In the genomic region with DNA sequence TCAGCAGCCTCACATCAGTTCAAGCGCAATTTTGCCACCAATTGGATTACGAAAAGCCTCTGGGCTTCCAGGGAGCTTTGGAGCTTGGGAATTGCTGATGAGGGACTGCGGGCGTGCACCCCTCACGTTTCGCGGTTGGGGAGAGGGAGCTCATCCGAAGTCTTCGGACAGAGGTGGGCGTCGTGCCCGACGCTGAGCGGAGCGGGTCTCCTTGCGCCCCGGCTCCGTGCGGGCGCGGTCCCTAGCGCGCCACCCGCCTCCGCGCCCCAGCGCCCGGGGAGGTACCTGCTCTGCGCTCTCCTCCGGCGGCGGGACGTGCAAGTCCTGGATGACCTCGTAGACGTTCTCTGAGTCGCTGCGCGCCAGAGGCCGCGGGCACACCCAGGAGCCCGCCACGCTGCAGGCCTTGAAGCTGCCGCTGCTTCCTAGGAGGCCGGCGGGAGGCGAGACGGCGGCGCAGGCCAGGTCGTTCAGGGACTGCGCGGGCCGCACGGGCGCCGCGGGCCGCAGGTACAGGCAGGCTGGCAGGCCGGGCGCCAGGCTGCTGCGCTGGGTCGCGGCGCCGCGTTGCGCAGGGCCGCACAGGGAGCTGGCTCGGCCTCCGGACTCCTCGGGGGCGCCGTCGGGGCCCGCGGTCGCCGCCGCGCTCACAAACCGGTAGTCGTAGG, we compare ENCODE assay signal across 1 cellular context.
TF ChIP-seq lines count a peak whose summit lies in the region.

No MANE protein-coding gene starts in this region.

TF ChIP-seq in GM23338, 12 proteins besides CTCF, POLR2A, EP300 and RAD21:
- TF ChIP-seq, protein P1, sequence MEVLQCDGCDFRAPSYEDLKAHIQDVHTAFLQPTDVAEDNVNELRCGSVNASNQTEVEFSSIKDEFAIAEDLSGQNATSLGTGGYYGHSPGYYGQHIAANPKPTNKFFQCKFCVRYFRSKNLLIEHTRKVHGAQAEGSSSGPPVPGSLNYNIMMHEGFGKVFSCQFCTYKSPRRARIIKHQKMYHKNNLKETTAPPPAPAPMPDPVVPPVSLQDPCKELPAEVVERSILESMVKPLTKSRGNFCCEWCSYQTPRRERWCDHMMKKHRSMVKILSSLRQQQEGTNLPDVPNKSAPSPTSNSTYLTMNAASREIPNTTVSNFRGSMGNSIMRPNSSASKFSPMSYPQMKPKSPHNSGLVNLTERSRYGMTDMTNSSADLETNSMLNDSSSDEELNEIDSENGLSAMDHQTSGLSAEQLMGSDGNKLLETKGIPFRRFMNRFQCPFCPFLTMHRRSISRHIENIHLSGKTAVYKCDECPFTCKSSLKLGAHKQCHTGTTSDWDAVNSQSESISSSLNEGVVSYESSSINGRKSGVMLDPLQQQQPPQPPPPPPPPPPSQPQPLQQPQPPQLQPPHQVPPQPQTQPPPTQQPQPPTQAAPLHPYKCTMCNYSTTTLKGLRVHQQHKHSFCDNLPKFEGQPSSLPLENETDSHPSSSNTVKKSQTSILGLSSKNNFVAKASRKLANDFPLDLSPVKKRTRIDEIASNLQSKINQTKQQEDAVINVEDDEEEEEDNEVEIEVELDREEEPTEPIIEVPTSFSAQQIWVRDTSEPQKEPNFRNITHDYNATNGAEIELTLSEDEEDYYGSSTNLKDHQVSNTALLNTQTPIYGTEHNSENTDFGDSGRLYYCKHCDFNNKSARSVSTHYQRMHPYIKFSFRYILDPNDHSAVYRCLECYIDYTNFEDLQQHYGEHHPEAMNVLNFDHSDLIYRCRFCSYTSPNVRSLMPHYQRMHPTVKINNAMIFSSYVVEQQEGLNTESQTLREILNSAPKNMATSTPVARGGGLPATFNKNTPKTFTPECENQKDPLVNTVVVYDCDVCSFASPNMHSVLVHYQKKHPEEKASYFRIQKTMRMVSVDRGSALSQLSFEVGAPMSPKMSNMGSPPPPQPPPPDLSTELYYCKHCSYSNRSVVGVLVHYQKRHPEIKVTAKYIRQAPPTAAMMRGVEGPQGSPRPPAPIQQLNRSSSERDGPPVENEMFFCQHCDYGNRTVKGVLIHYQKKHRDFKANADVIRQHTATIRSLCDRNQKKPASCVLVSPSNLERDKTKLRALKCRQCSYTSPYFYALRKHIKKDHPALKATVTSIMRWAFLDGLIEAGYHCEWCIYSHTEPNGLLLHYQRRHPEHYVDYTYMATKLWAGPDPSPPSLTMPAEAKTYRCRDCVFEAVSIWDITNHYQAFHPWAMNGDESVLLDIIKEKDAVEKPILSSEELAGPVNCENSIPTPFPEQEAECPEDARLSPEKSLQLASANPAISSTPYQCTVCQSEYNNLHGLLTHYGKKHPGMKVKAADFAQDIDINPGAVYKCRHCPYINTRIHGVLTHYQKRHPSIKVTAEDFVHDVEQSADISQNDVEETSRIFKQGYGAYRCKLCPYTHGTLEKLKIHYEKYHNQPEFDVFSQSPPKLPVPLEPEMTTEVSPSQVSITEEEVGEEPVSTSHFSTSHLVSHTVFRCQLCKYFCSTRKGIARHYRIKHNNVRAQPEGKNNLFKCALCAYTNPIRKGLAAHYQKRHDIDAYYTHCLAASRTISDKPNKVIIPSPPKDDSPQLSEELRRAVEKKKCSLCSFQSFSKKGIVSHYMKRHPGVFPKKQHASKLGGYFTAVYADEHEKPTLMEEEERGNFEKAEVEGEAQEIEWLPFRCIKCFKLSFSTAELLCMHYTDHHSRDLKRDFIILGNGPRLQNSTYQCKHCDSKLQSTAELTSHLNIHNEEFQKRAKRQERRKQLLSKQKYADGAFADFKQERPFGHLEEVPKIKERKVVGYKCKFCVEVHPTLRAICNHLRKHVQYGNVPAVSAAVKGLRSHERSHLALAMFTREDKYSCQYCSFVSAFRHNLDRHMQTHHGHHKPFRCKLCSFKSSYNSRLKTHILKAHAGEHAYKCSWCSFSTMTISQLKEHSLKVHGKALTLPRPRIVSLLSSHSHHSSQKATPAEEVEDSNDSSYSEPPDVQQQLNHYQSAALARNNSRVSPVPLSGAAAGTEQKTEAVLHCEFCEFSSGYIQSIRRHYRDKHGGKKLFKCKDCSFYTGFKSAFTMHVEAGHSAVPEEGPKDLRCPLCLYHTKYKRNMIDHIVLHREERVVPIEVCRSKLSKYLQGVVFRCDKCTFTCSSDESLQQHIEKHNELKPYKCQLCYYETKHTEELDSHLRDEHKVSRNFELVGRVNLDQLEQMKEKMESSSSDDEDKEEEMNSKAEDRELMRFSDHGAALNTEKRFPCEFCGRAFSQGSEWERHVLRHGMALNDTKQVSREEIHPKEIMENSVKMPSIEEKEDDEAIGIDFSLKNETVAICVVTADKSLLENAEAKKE (CRISPR knock-in tag; IDR thresholded peaks at IDR 0.05): no peak
- TF ChIP-seq EZH2 (IDR thresholded peaks at IDR 0.05; ENCODE audit: low read depth, unreplicated experiment) (peak; percentile 77), STAT1 (IDR thresholded peaks at IDR 0.05; ENCODE audit: unreplicated experiment) (no peak), POLR2AphosphoS5 (IDR thresholded peaks at IDR 0.05; ENCODE audit: low read depth) (peak; percentile 37; the same call in 1 of the 2 replicates), NANOG (IDR thresholded peaks at IDR 0.05; ENCODE audit: borderline replicate concordance) (no peak), EZH2phosphoT487 (IDR thresholded peaks at IDR 0.05; ENCODE audit: unreplicated experiment) (no peak), ZNF331 (CRISPR knock-in tag; IDR thresholded peaks at IDR 0.05; ENCODE audit: low read depth) (no peak), JUNB (IDR thresholded peaks at IDR 0.05; ENCODE audit: unreplicated experiment) (no peak)
- TF ChIP-seq, protein P2, sequence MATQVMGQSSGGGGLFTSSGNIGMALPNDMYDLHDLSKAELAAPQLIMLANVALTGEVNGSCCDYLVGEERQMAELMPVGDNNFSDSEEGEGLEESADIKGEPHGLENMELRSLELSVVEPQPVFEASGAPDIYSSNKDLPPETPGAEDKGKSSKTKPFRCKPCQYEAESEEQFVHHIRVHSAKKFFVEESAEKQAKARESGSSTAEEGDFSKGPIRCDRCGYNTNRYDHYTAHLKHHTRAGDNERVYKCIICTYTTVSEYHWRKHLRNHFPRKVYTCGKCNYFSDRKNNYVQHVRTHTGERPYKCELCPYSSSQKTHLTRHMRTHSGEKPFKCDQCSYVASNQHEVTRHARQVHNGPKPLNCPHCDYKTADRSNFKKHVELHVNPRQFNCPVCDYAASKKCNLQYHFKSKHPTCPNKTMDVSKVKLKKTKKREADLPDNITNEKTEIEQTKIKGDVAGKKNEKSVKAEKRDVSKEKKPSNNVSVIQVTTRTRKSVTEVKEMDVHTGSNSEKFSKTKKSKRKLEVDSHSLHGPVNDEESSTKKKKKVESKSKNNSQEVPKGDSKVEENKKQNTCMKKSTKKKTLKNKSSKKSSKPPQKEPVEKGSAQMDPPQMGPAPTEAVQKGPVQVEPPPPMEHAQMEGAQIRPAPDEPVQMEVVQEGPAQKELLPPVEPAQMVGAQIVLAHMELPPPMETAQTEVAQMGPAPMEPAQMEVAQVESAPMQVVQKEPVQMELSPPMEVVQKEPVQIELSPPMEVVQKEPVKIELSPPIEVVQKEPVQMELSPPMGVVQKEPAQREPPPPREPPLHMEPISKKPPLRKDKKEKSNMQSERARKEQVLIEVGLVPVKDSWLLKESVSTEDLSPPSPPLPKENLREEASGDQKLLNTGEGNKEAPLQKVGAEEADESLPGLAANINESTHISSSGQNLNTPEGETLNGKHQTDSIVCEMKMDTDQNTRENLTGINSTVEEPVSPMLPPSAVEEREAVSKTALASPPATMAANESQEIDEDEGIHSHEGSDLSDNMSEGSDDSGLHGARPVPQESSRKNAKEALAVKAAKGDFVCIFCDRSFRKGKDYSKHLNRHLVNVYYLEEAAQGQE (IDR thresholded peaks at IDR 0.05; ENCODE audit: unreplicated experiment): no peak
TF ChIP-seq in GM23338: peak in this region for 2.
